Comparison of ENCODE assay signal across 15 cellular contexts in genomic region chr2:118437501-118437900, GRCh38.
A peak's percentile ranks its signal among the peaks of the same experiment; 100 is the strongest.
DNase-seq lines count a peak whose midpoint lies in the region; ATAC-seq and TF ChIP-seq lines count a peak whose summit lies in the region.
"Had no signal": no experiment of that assay in that cellular context is flagged by ENCODE, and none has a peak within 500 bp of the region (broad histone marks: within the 10 kb centered on the region; RNA-seq: fewer than 3 reads in every experiment).

No MANE protein-coding gene starts in this region.

- H3K36me3 ChIP-seq in DND-41 (ENCODE audit: insufficient read depth, low read length) (no peaks in the 10 kb centered on the region), upper lobe of right lung (no peaks in the 10 kb centered on the region), ovary (no peaks in the 10 kb centered on the region)

- no peak for TF ChIP-seq EP300 in ovary (IDR thresholded peaks at IDR 0.05)

- no peaks in the 10 kb centered on the region for H3K79me2 ChIP-seq in DND-41 (ENCODE audit: insufficient read depth, low read length)

- H3K4me3 ChIP-seq in DND-41 (ENCODE audit: low read depth in 1 of 2, low read length in 2 of 2) (no peak overlapping the region), upper lobe of right lung (no peak overlapping the region), ovary (no peak overlapping the region)
- H3K4me3 ChIP-seq: GM23248 had no signal

- H3K27ac ChIP-seq in DND-41 (ENCODE audit: low read length) (no peak overlapping the region), upper lobe of right lung (no peak overlapping the region), ovary (no peak overlapping the region)
- H3K27ac ChIP-seq: GM23248 had no signal

- H3K9me3 ChIP-seq in DND-41 (ENCODE audit: insufficient read depth, low read length, severe bottlenecking) (no peaks in the 10 kb centered on the region), upper lobe of right lung (no peaks in the 10 kb centered on the region), ovary (no peaks in the 10 kb centered on the region)

- no peak overlapping the region for H3K4me2 ChIP-seq in DND-41 (ENCODE audit: insufficient read depth, low read length)

- no peak for TF ChIP-seq POLR2A in ovary (IDR thresholded peaks at IDR 0.05)

- DNase-seq in DND-41 (no peak), RPMI7951 (ENCODE audit: low read depth) (peak; percentile 30), astrocyte of the hippocampus (ENCODE audit: low read depth, low spot score) (peak; percentile 32), upper lobe of right lung (no peak), ovary (no peak)
- DNase-seq: C1 segment of cervical spinal cord; Calu3; CD4-positive, alpha-beta memory T cell; COR-L47; DMS53; DMS79 treated with DMSO at 0.1 percent for 48 hours; GM23248; H7; HCEC 1CT had no signal

- 37 to 51% (median 40%) methylated on average over 1 of the region's 1 CpG for WGBS in ovary, 3 donors

- no peaks in the 10 kb centered on the region for H3K27me3 ChIP-seq in DND-41 (ENCODE audit: insufficient read depth, low read length, poor library complexity)
- H3K27me3 ChIP-seq in upper lobe of right lung, result no peaks in the 10 kb centered on the region
- no peaks in the 10 kb centered on the region for H3K27me3 ChIP-seq in ovary

- H4K20me1 ChIP-seq in DND-41 (ENCODE audit: insufficient read depth, low read length), result no peaks in the 10 kb centered on the region

- TF ChIP-seq CTCF in DND-41 (IDR thresholded peaks at IDR 0.05; ENCODE audit: borderline replicate concordance, extremely low read depth, low read length, poor library complexity, severe bottlenecking) (no peak), upper lobe of right lung (IDR thresholded peaks at IDR 0.05) (no peak), ovary (IDR thresholded peaks at IDR 0.05) (no peak)

- no peak overlapping the region for H3K9ac ChIP-seq in DND-41 (ENCODE audit: low read depth, low read length)
- H3K9ac ChIP-seq: GM23248 had no signal

- no peak overlapping the region for H2AFZ ChIP-seq in DND-41 (ENCODE audit: low read depth, low read length)
- H2AFZ ChIP-seq: GM23248 had no signal

- intact Hi-C loops in upper lobe of right lung (cut with DNase I) (no loop called here), ovary (cut with DNase I) (no loop called here)

- H3K4me1 ChIP-seq in DND-41 (ENCODE audit: insufficient read depth, low read length), result no peaks in the 10 kb centered on the region
- no peaks in the 10 kb centered on the region for H3K4me1 ChIP-seq in upper lobe of right lung
- H3K4me1 ChIP-seq in ovary (ENCODE audit: insufficient read depth), result no peaks in the 10 kb centered on the region

- peak; percentile 52; the same call in 1 of the 3 replicates for ATAC-seq in DND-41 (ENCODE audit: insufficient read depth, low read depth)
- no peak for ATAC-seq in upper lobe of right lung
- ATAC-seq in GM18519 (IDR thresholded peaks at IDR 0.05; ENCODE audit: low FRiP score, unreplicated experiment), result no peak

Comparison
In these comparisons a context has a peak if more than half of its experiments do, and no peak if none do; other contexts are left out.
1. DNase-seq: peak in RPMI7951 (single experiment) and astrocyte of the hippocampus (single experiment); none in DND-41 (single experiment), upper lobe of right lung (single experiment) and ovary (0 of 5).